ENCODE assay signal across 8 cellular contexts in genomic region chr4:54657556-54658313, GRCh38. TPM values are rescaled to one million over a fixed set of nuclear protein-coding genes. Genes with fewer than 3 reads are reported as not detected.
DNase-seq lines count a peak whose midpoint lies in the region; ATAC-seq and TF ChIP-seq lines count a peak whose summit lies in the region.

TSS of gene KIT (plus strand) at chr4:54657957. CDS start at chr4:54658015, 58 bp downstream.

- H3K4me3 ChIP-seq in gastroesophageal sphincter (peak within 1 kb of the TSS; percentile 18 to 62), neuron (ENCODE audit: low read length) (peak within 1 kb of the TSS; percentile 47)

- H3K9me3 ChIP-seq in gastroesophageal sphincter (no peaks in the 10 kb centered on the region), neuron (ENCODE audit: low read length) (no peaks in the 10 kb centered on the region)

- H3K27ac ChIP-seq in gastroesophageal sphincter: peak within 1 kb of the TSS in 3 of 4 donors; percentile 9 to 64 (median 57)

- peak; percentile 37 to 42 for TF ChIP-seq POLR2A in gastroesophageal sphincter (IDR thresholded peaks at IDR 0.05)

- no peaks in the 10 kb centered on the region for H3K36me3 ChIP-seq in gastroesophageal sphincter
- H3K36me3 ChIP-seq in neuron (ENCODE audit: insufficient read depth, low read length): no peaks in the 10 kb centered on the region

- H3K4me1 ChIP-seq in gastroesophageal sphincter (peaks cover 0 to 34% (median 23%) of the 10 kb centered on the region in 3 donors), neuron (ENCODE audit: insufficient read depth, low read length) (peaks cover 21% of the 10 kb centered on the region)

- H2AFZ ChIP-seq in neuron (ENCODE audit: low read depth, low read length): peak within 1 kb of the TSS; percentile 93

- TF ChIP-seq EP300 in gastroesophageal sphincter (IDR thresholded peaks at IDR 0.05): no peak

- WGBS in gastroesophageal sphincter (ENCODE audit: low coverage in 1 of 2), 2 donors: 20% methylated on average over 2 of the region's 78 CpGs; no CpG with 5 or more reads in 1 of the 2 donors

- H3K27me3 ChIP-seq in gastroesophageal sphincter: peaks cover 56% of the 10 kb centered on the region
- H3K27me3 ChIP-seq in neuron (ENCODE audit: insufficient read depth, low read length): peaks cover 26% of the 10 kb centered on the region

- TF ChIP-seq CTCF in gastroesophageal sphincter (IDR thresholded peaks at IDR 0.05): no peak

- peak; percentile 30 for DNase-seq in 8988T
- peak; percentile 90 for DNase-seq in NCI-H510A (lab: John Stamatoyannopoulos, UW)
- peak; percentile 2 for DNase-seq in activated effector memory CD4-positive, alpha-beta T cell treated with Interleukin-2 at 50 U/mL for 16 hours
- DNase-seq in cerebellar cortex (ENCODE audit: low spot score): no peak

- ATAC-seq in GM18909 (IDR thresholded peaks at IDR 0.05; ENCODE audit: poor library complexity, unreplicated experiment) (peak; percentile 30), gastroesophageal sphincter (peak; percentile 46), HG02938 (IDR thresholded peaks at IDR 0.05; ENCODE audit: unreplicated experiment) (no peak)

RNA-seq across cellular contexts. Expression of gene KIT, which starts in this region (rescaled TPM):
- total RNA-seq in gastroesophageal sphincter: 10 to 100 TPM; 25.4 to 69.3 (median 33.8) TPM
